ENCODE assay signal across 30 cellular contexts in the genomic region with DNA sequence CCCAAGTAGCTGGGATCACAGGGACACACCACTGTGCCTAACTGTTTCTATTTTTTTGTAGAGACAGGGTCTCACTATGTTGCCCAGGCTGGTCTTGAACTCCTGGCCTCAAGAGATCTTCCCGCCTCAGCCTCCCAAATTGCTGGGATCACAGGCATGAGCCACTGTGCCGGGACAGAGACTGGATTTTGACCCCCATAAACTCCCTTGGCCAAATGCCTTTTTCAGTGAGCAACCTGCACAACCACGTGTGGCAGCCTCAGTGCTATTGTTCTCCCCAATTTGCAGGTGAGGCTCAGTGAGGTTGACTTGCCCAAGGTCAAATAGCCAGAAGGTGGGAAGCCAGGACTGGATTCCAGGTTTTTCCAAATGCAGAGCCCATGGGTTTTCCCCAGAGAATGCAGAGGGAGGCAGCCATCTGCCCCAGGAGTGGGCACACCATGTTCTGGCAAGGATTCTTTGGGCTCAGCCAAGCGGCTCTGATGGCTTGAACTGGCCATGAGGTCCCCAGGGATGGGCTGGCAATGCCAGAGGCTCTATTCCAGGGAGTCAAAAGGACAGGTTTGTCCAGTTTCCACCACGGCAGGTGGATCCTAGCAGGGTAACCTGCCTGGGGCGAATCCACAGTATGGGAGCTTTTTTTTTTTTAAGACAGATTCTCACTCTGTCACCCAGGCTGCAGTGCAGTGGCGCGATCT. TPM values are rescaled to one million over a fixed set of nuclear protein-coding genes. Genes with fewer than 3 reads are reported as not detected.
A peak's percentile ranks its signal among the peaks of the same experiment; 100 is the strongest.
DNase-seq lines count a peak whose midpoint lies in the region; ATAC-seq, FAIRE-seq and TF ChIP-seq lines count a peak whose summit lies in the region.
"Had no signal": no experiment of that assay in that cellular context is flagged by ENCODE, and none has a peak within 500 bp of the region (broad histone marks: within the 10 kb centered on the region; RNA-seq: fewer than 3 reads in every experiment).

No MANE protein-coding gene starts in this region.

- no peaks in the 10 kb centered on the region for H3K79me2 ChIP-seq in PC-9 (ENCODE audit: low read depth)
- no peaks in the 10 kb centered on the region for H3K79me2 ChIP-seq in HepG2 (ENCODE audit: insufficient read depth, low read length)

- H3K4me2 ChIP-seq in PC-9 (peak overlapping the region; percentile 71), HepG2 (ENCODE audit: low read depth, low read length) (peak overlapping the region; percentile 65)
- H3K4me2 ChIP-seq: BLaER1 had no signal

- H3K9me3 ChIP-seq in PC-9 (ENCODE audit: insufficient read depth, low read depth), result no peaks in the 10 kb centered on the region
- H3K9me3 ChIP-seq in HepG2 (ENCODE audit: low read length), result no peaks in the 10 kb centered on the region
- H3K9me3 ChIP-seq in SJCRH30 (replicated peaks), result no peaks in the 10 kb centered on the region
- H3K9me3 ChIP-seq: BLaER1, esophagus squamous epithelium, left lung, vagina had no signal

- TF ChIP-seq CTCF in LNCaP clone FGC (IDR thresholded peaks at IDR 0.05; ENCODE audit: control insufficient read depth, extremely low read depth, insufficient read depth) (no peak), PC-9 (conservative IDR thresholded peaks at IDR 0.05) (no peak), HepG2 (CRISPR knock-in tag; IDR thresholded peaks at IDR 0.05) (no peak)

- H3K4me3 ChIP-seq in LNCaP clone FGC (ENCODE audit: low read depth, low read length) (no peak overlapping the region), PC-9 (peak overlapping the region; percentile 20; the same call in 1 of the 2 replicates), HepG2 (replicated peaks in 1 of 3; ENCODE audit: insufficient read depth in 1 of 3, low read depth in 2 of 3, low read length in 3 of 3) (peak overlapping the region in 1 of 3 experiments; percentile 34; a peak in 2 of 6 replicates), SJCRH30 (no peak overlapping the region)
- H3K4me3 ChIP-seq: BLaER1, esophagus squamous epithelium, vagina had no signal

- no peak for FAIRE-seq in HepG2 (lab: Jason Lieb, UNC)
- FAIRE-seq: A204.1, GM18507 had no signal

- POLR2A ChIA-PET in PC-9 (lab: Charles Lee; ENCODE audit: unreplicated experiment), result interaction anchor here (0.6 kb wide), 1 partner anchor 28 kb away, joined by 5 read pairs; no protein-coding TSS in a partner anchor
- POLR2A ChIA-PET in HepG2 (lab: Yijun Ruan, JAX), result interaction anchor here (1.5 to 1.6 kb wide), 3 partner anchors 14 to 34 kb away, joined by 3 to 5 read pairs (median 3); a partner anchor contains a TSS
- POLR2A ChIA-PET in activated CD4-positive, alpha-beta T cell treated with anti-CD3 and anti-CD28 coated beads, Interleukin-2, amount 10 ng/mL, durations not matched to agents 7 days and 5 days (lab: Charles Lee), result no interaction called here

- no peaks in the 10 kb centered on the region for H3K9me3 Mint-ChIP-seq in activated CD4-positive, alpha-beta T cell treated with anti-CD3 and anti-CD28 coated beads, Interleukin-2, amount 10 ng/mL, durations not matched to agents 7 days and 5 days
- H3K9me3 Mint-ChIP-seq: activated CD4-positive, alpha-beta memory T cell treated with anti-CD3 and anti-CD28 coated beads for 36 hours had no signal

- TF ChIP-seq POLR2A in HepG2 (IDR thresholded peaks at IDR 0.05; ENCODE audit: insufficient read depth in 1 of 2, low read depth in 2 of 2, low read length in 2 of 2), result no peak

- WGBS in HepG2 (ENCODE audit: low lambda C conversion rate), result 14% methylated on average over 6 of the region's 8 CpGs

- CTCF ChIA-PET in PC-9 (lab: Charles Lee), result no interaction called here
- CTCF ChIA-PET in HepG2 (lab: Yijun Ruan, JAX; ENCODE audit: low intra/inter-chr PET ratio, low total read pairs), result no interaction called here
- CTCF ChIA-PET in activated CD4-positive, alpha-beta T cell treated with anti-CD3 and anti-CD28 coated beads, Interleukin-2, amount 10 ng/mL, durations not matched to agents 7 days and 5 days (lab: Charles Lee), result interaction anchor here (0.6 to 2.2 kb wide), 3 partner anchors 10 to 1322 kb away, joined by 3 to 18 read pairs (median 4); a partner anchor contains a TSS

- H3F3A ChIP-seq in PC-9 (ENCODE audit: insufficient read depth, low read depth), result peaks cover 46% of the 10 kb centered on the region

- ATAC-seq in HepG2, result no peak
- ATAC-seq: left lung had no signal

- DNase-seq in NCI-H1417 (lab: John Stamatoyannopoulos, UW) (peak in 2 of 3 experiments; percentile 26 to 75), NCI-H1417 treated with DMSO at 0.1 percent for 48 hours (lab: John Stamatoyannopoulos, UW) (no peak), LNCaP clone FGC (ENCODE audit: low read depth) (peak; percentile 91), PC-9 (peak; percentile 93 to 97), HepG2 (ENCODE audit: low spot score) (no peak), SJCRH30 (no peak), NCI-H1105 (lab: John Stamatoyannopoulos, UW) (no peak)
- DNase-seq in activated CD4-positive, alpha-beta T cell treated with anti-CD3 and anti-CD28 coated beads, Interleukin-2, amount 10 ng/mL, durations not matched to agents 7 days and 5 days, result no peak
- DNase-seq: activated CD4-positive, alpha-beta memory T cell treated with anti-CD3 and anti-CD28 coated beads for 36 hours; activated T-cell treated with anti-CD3 and anti-CD28 coated beads for 4 hours; amniotic stem cell; DND-41; effector CD4-positive, alpha-beta T cell; esophagus squamous epithelium; left lung; NCI-H1436 treated with DMSO at 0.1 percent for 48 hours; SHP77 treated with DMSO at 0.1 percent for 48 hours; stimulated activated CD4-positive, alpha-beta T cell treated with anti-CD3 and anti-CD28 coated beads, Interleukin-4, amount 100 ng/mL, for 24 hours had no signal

- no peak overlapping the region for H3K9ac ChIP-seq in HepG2 (ENCODE audit: insufficient read depth, low read depth, low read length)
- H3K9ac ChIP-seq: BLaER1 had no signal

- H3K27ac ChIP-seq in PC-9 (peak overlapping the region; percentile 70), HepG2 (ENCODE audit: extremely low read length, insufficient read depth, low read length) (no peak overlapping the region), SJCRH30 (no peak overlapping the region)
- H3K27ac ChIP-seq: BLaER1, esophagus squamous epithelium, vagina had no signal

- no peak overlapping the region for H3K4me3 Mint-ChIP-seq in activated CD4-positive, alpha-beta T cell treated with anti-CD3 and anti-CD28 coated beads, Interleukin-2, amount 10 ng/mL, durations not matched to agents 7 days and 5 days
- H3K4me3 Mint-ChIP-seq: activated CD4-positive, alpha-beta memory T cell treated with anti-CD3 and anti-CD28 coated beads for 36 hours had no signal

- peaks cover 2% of the 10 kb centered on the region for H3K36me3 Mint-ChIP-seq in activated CD4-positive, alpha-beta T cell treated with anti-CD3 and anti-CD28 coated beads, Interleukin-2, amount 10 ng/mL, durations not matched to agents 7 days and 5 days (ENCODE audit: low read depth)
- H3K36me3 Mint-ChIP-seq: activated CD4-positive, alpha-beta memory T cell treated with anti-CD3 and anti-CD28 coated beads for 36 hours had no signal

- TF ChIP-seq EP300 in HepG2 (IDR thresholded peaks at IDR 0.05; ENCODE audit: low read depth in 2 of 2, low read length in 2 of 2), result no peak
- no peak for TF ChIP-seq EP300 in HepG2 (CRISPR knock-in tag; IDR thresholded peaks at IDR 0.05; ENCODE audit: borderline replicate concordance)

- no peaks in the 10 kb centered on the region for H3K27me3 ChIP-seq in PC-9 (ENCODE audit: insufficient read depth, low read depth)
- H3K27me3 ChIP-seq in HepG2 (ENCODE audit: control insufficient read depth in 1 of 2, insufficient read depth in 2 of 2, low read length in 2 of 2), result peaks cover 2 to 14% of the 10 kb centered on the region in 2 experiments; a peak in 4 of 5 replicates
- H3K27me3 ChIP-seq in SJCRH30, result no peaks in the 10 kb centered on the region
- H3K27me3 ChIP-seq: BLaER1, left lung, vagina had no signal

- no peaks in the 10 kb centered on the region for H3K9me2 ChIP-seq in PC-9 (ENCODE audit: insufficient read depth)

- in situ Hi-C loops in HepG2 (cut with HindIII; ENCODE audit: extremely low pct_ligation_motif_present, low pct_unique_long_range_greater_than_20kb), result no loop called here

- no peaks in the 10 kb centered on the region for H3K36me3 ChIP-seq in PC-9 (ENCODE audit: low read depth)
- H3K36me3 ChIP-seq in HepG2 (replicated peaks in 1 of 2; ENCODE audit: control insufficient read depth in 1 of 2, insufficient read depth in 2 of 2, low read length in 2 of 2), result no peaks in the 10 kb centered on the region
- no peaks in the 10 kb centered on the region for H3K36me3 ChIP-seq in SJCRH30
- H3K36me3 ChIP-seq: BLaER1, esophagus squamous epithelium, vagina had no signal

- no TSS peak for BruUV-seq in PC-9 (replicated peaks; lab: Mats Ljungman, UMichigan)
- BruUV-seq in HepG2 (replicated peaks; lab: Mats Ljungman, UMichigan), result no TSS peak

- no peaks in the 10 kb centered on the region for H4K20me1 ChIP-seq in PC-9 (ENCODE audit: insufficient read depth)
- no peaks in the 10 kb centered on the region for H4K20me1 ChIP-seq in HepG2 (ENCODE audit: insufficient read depth, low read length)
- H4K20me1 ChIP-seq: BLaER1 had no signal

- H3K4me1 Mint-ChIP-seq in activated CD4-positive, alpha-beta T cell treated with anti-CD3 and anti-CD28 coated beads, Interleukin-2, amount 10 ng/mL, durations not matched to agents 7 days and 5 days, result peaks cover 24% of the 10 kb centered on the region

- H3K4me1 ChIP-seq in PC-9 (replicated peaks; ENCODE audit: insufficient read depth), result peaks cover 41% of the 10 kb centered on the region
- peaks cover 55% of the 10 kb centered on the region for H3K4me1 ChIP-seq in HepG2 (ENCODE audit: insufficient read depth, low read length)
- H3K4me1 ChIP-seq in SJCRH30, result no peaks in the 10 kb centered on the region
- H3K4me1 ChIP-seq: vagina had no signal

- TF ChIP-seq RAD21 in HepG2 (CRISPR knock-in tag; IDR thresholded peaks at IDR 0.05), result no peak

- H3K27ac Mint-ChIP-seq in activated CD4-positive, alpha-beta T cell treated with anti-CD3 and anti-CD28 coated beads, Interleukin-2, amount 10 ng/mL, durations not matched to agents 7 days and 5 days, result no peak overlapping the region
- H3K27ac Mint-ChIP-seq: activated CD4-positive, alpha-beta memory T cell treated with anti-CD3 and anti-CD28 coated beads for 36 hours had no signal

- H2AFZ ChIP-seq in PC-9 (0 out of 2 replicates have a peak overlapping the region, but pooled peaks have one; percentile 54), HepG2 (ENCODE audit: low read length) (no peak overlapping the region)

- intact Hi-C loops in PC-9 (cut with micrococcal nuclease; ENCODE audit: unreplicated experiment) (loop anchor here (1.0 to 2.0 kb wide), 2 partner anchors 13 to 22 kb away; a partner anchor contains a TSS), HepG2 (cut with micrococcal nuclease; ENCODE audit: unreplicated experiment) (no loop called here)

- H3K27me3 Mint-ChIP-seq in activated CD4-positive, alpha-beta T cell treated with anti-CD3 and anti-CD28 coated beads, Interleukin-2, amount 10 ng/mL, durations not matched to agents 7 days and 5 days, result no peaks in the 10 kb centered on the region
- H3K27me3 Mint-ChIP-seq: activated CD4-positive, alpha-beta memory T cell treated with anti-CD3 and anti-CD28 coated beads for 36 hours had no signal

RNA-seq across cellular contexts. Expression of a gene that starts 1.8 kb away (rescaled TPM):
- total RNA-seq in PC-9 (2021) (not detected in 2 replicates), HepG2 (2016; rRNA removed; fragmentation: Illumina TruSeq; extraction: Trizol) (0.13 TPM in 1 of 2 replicates, not detected in the other)
- not detected in 2 replicates for total RNA-seq in HepG2 (2016; cell fraction: cytosol; rRNA removed; fragmentation: Illumina TruSeq; extraction: Trizol; ENCODE audit: low read depth)
- total RNA-seq in HepG2 (2016; cell fraction: insoluble cytoplasmic fraction; rRNA removed; fragmentation: Illumina TruSeq; extraction: Trizol), result not detected in 2 replicates
- total RNA-seq in HepG2 (2016; cell fraction: membrane; rRNA removed; fragmentation: Illumina TruSeq; extraction: Trizol), result 0.17 TPM in 1 of 2 replicates, not detected in the other
- not detected in 2 replicates for total RNA-seq in HepG2 (2016; cell fraction: nucleus; rRNA removed; fragmentation: Illumina TruSeq; extraction: Trizol)
- polyA plus RNA-seq in HepG2 (2011; rRNA removed), result 0.29 and 0.54 TPM in 2 replicates
- polyA plus RNA-seq in HepG2 (2011; cell fraction: cytosol; rRNA removed), result 0.26 and 0.31 TPM in 2 replicates
- polyA plus RNA-seq in HepG2 (2011; cell fraction: nucleus; rRNA removed), result 0.50 and 0.71 TPM in 2 replicates
- polyA plus RNA-seq in HepG2 (2012), result 0.16 and 0.35 TPM in 2 replicates
- polyA plus RNA-seq in HepG2 (2016; cell fraction: cytosol; fragmentation: Illumina TruSeq; extraction: Trizol; ENCODE audit: low read depth), result not detected in 2 replicates
- polyA plus RNA-seq in HepG2 (2016; cell fraction: insoluble cytoplasmic fraction; fragmentation: Illumina TruSeq; extraction: Trizol; ENCODE audit: low read depth), result not detected in 2 replicates
- polyA plus RNA-seq in HepG2 (2016; cell fraction: membrane; fragmentation: Illumina TruSeq; extraction: Trizol; ENCODE audit: low read depth), result not detected in 2 replicates
- polyA plus RNA-seq in HepG2 (2016; cell fraction: nucleus; fragmentation: Illumina TruSeq; extraction: Trizol; ENCODE audit: insufficient read depth, low read depth), result not detected in 2 replicates
- polyA minus RNA-seq in HepG2 (2011; rRNA and poly(A)+ RNA removed; ENCODE audit: low replicate concordance), result 0.76 TPM in 1 of 2 replicates, not detected in the other
- not detected in 2 replicates for polyA minus RNA-seq in HepG2 (2011; cell fraction: cytosol; rRNA and poly(A)+ RNA removed)
- polyA minus RNA-seq in HepG2 (2011; cell fraction: nucleus; rRNA and poly(A)+ RNA removed), result not detected in 2 replicates
- total RNA-seq in SJCRH30 (2014; rRNA removed; shearing (Covaris generic)), result not detected in 2 replicates
- not detected for total RNA-seq in activated CD4-positive, alpha-beta T cell treated with anti-CD3 and anti-CD28 coated beads, Interleukin-2, amount 10 ng/mL, durations not matched to agents 7 days and 5 days
- total RNA-seq: activated CD4-positive, alpha-beta memory T cell treated with anti-CD3 and anti-CD28 coated beads for 36 hours; cardiac septum; esophagus squamous epithelium; H4; HT-29; LHCN-M2; NCI-H460; OCI-LY7; subcutaneous adipose tissue; T-helper 1 cell treated with Interleukin-12 subunit alpha and Interleukin-12 subunit beta and Interleukin-4 antibody, amounts not matched to agents 30 ng/mL and 1 ng/mL, for 36 hours; vagina had no signal

RNA-seq across cellular contexts. Expression of a gene that starts 10.4 kb away (rescaled TPM):
- 2.4 and 2.5 TPM in 2 replicates for total RNA-seq in PC-9 (2021)
- 0.11 TPM in 1 of 2 replicates, not detected in the other for total RNA-seq in HepG2 (2016; rRNA removed; fragmentation: Illumina TruSeq; extraction: Trizol)
- not detected in 2 replicates for total RNA-seq in HepG2 (2016; cell fraction: cytosol; rRNA removed; fragmentation: Illumina TruSeq; extraction: Trizol; ENCODE audit: low read depth)
- 0.15 TPM in 1 of 2 replicates, not detected in the other for total RNA-seq in HepG2 (2016; cell fraction: insoluble cytoplasmic fraction; rRNA removed; fragmentation: Illumina TruSeq; extraction: Trizol)
- not detected in 2 replicates for total RNA-seq in HepG2 (2016; cell fraction: membrane; rRNA removed; fragmentation: Illumina TruSeq; extraction: Trizol)
- 0.09 TPM in 1 of 2 replicates, not detected in the other for total RNA-seq in HepG2 (2016; cell fraction: nucleus; rRNA removed; fragmentation: Illumina TruSeq; extraction: Trizol)
- polyA plus RNA-seq in HepG2 (2011; rRNA removed), result 0.03 TPM in 2 replicates
- 0.01 and 0.03 TPM in 2 replicates for polyA plus RNA-seq in HepG2 (2011; cell fraction: cytosol; rRNA removed)
- polyA plus RNA-seq in HepG2 (2011; cell fraction: nucleus; rRNA removed), result 0.07 and 0.11 TPM in 2 replicates
- polyA plus RNA-seq in HepG2 (2012), result 0.13 and 0.17 TPM in 2 replicates
- polyA plus RNA-seq in HepG2 (2016; cell fraction: cytosol; fragmentation: Illumina TruSeq; extraction: Trizol; ENCODE audit: low read depth), result not detected in 2 replicates
- polyA plus RNA-seq in HepG2 (2016; cell fraction: insoluble cytoplasmic fraction; fragmentation: Illumina TruSeq; extraction: Trizol; ENCODE audit: low read depth), result 0.08 and 0.14 TPM in 2 replicates
- polyA plus RNA-seq in HepG2 (2016; cell fraction: membrane; fragmentation: Illumina TruSeq; extraction: Trizol; ENCODE audit: low read depth), result not detected in 2 replicates
- 0.23 and 0.61 TPM in 2 replicates for polyA plus RNA-seq in HepG2 (2016; cell fraction: nucleus; fragmentation: Illumina TruSeq; extraction: Trizol; ENCODE audit: insufficient read depth, low read depth)
- 0.04 TPM in 1 of 2 replicates, not detected in the other for polyA minus RNA-seq in HepG2 (2011; rRNA and poly(A)+ RNA removed; ENCODE audit: low replicate concordance)
- polyA minus RNA-seq in HepG2 (2011; cell fraction: cytosol; rRNA and poly(A)+ RNA removed), result not detected in 2 replicates
- polyA minus RNA-seq in HepG2 (2011; cell fraction: nucleus; rRNA and poly(A)+ RNA removed), result not detected in 2 replicates
- not detected in 2 replicates for total RNA-seq in SJCRH30 (2014; rRNA removed; shearing (Covaris generic))
- 10 to 100 TPM; 16.7 to 21.4 TPM for total RNA-seq in activated CD4-positive, alpha-beta T cell treated with anti-CD3 and anti-CD28 coated beads, Interleukin-2, amount 10 ng/mL, durations not matched to agents 7 days and 5 days
- total RNA-seq: H4, HT-29, LHCN-M2 had no signal

RNA-seq across cellular contexts. Expression of a gene that starts 13.0 kb away (rescaled TPM):
- total RNA-seq in PC-9 (2021) (59.1 and 70.3 TPM in 2 replicates), HepG2 (2016; rRNA removed; fragmentation: Illumina TruSeq; extraction: Trizol) (19.9 and 23.4 TPM in 2 replicates)
- total RNA-seq in HepG2 (2016; cell fraction: cytosol; rRNA removed; fragmentation: Illumina TruSeq; extraction: Trizol; ENCODE audit: low read depth), result 16.4 and 17.6 TPM in 2 replicates
- total RNA-seq in HepG2 (2016; cell fraction: insoluble cytoplasmic fraction; rRNA removed; fragmentation: Illumina TruSeq; extraction: Trizol), result 16.8 and 28.9 TPM in 2 replicates
- 25.5 and 34.7 TPM in 2 replicates for total RNA-seq in HepG2 (2016; cell fraction: membrane; rRNA removed; fragmentation: Illumina TruSeq; extraction: Trizol)
- total RNA-seq in HepG2 (2016; cell fraction: nucleus; rRNA removed; fragmentation: Illumina TruSeq; extraction: Trizol), result 24.0 and 25.3 TPM in 2 replicates
- polyA plus RNA-seq in HepG2 (2011; rRNA removed), result 46.8 and 50.0 TPM in 2 replicates
- 29.8 and 31.5 TPM in 2 replicates for polyA plus RNA-seq in HepG2 (2011; cell fraction: cytosol; rRNA removed)
- 100 and 142 TPM in 2 replicates for polyA plus RNA-seq in HepG2 (2011; cell fraction: nucleus; rRNA removed)
- polyA plus RNA-seq in HepG2 (2012), result 24.9 and 33.5 TPM in 2 replicates
- 28.0 and 32.1 TPM in 2 replicates for polyA plus RNA-seq in HepG2 (2016; cell fraction: cytosol; fragmentation: Illumina TruSeq; extraction: Trizol; ENCODE audit: low read depth)
- polyA plus RNA-seq in HepG2 (2016; cell fraction: insoluble cytoplasmic fraction; fragmentation: Illumina TruSeq; extraction: Trizol; ENCODE audit: low read depth), result 28.8 and 31.3 TPM in 2 replicates
- polyA plus RNA-seq in HepG2 (2016; cell fraction: membrane; fragmentation: Illumina TruSeq; extraction: Trizol; ENCODE audit: low read depth), result 47.1 and 49.1 TPM in 2 replicates
- 79.1 and 84.7 TPM in 2 replicates for polyA plus RNA-seq in HepG2 (2016; cell fraction: nucleus; fragmentation: Illumina TruSeq; extraction: Trizol; ENCODE audit: insufficient read depth, low read depth)
- polyA minus RNA-seq in HepG2 (2011; rRNA and poly(A)+ RNA removed; ENCODE audit: low replicate concordance), result 60.6 and 68.2 TPM in 2 replicates
- 5.8 and 16.4 TPM in 2 replicates for polyA minus RNA-seq in HepG2 (2011; cell fraction: cytosol; rRNA and poly(A)+ RNA removed)
- 14.5 and 15.5 TPM in 2 replicates for polyA minus RNA-seq in HepG2 (2011; cell fraction: nucleus; rRNA and poly(A)+ RNA removed)
- total RNA-seq in SJCRH30 (2014; rRNA removed; shearing (Covaris generic)), result 7.3 and 10.2 TPM in 2 replicates
- total RNA-seq in activated CD4-positive, alpha-beta T cell treated with anti-CD3 and anti-CD28 coated beads, Interleukin-2, amount 10 ng/mL, durations not matched to agents 7 days and 5 days, result 10 to 100 TPM; 53.4 to 58.4 TPM

RNA-seq across cellular contexts. Expression of a gene that starts 32.7 kb away (rescaled TPM):
- total RNA-seq in PC-9 (2021) (not detected in 2 replicates), HepG2 (2016; rRNA removed; fragmentation: Illumina TruSeq; extraction: Trizol) (not detected in 2 replicates)
- total RNA-seq in HepG2 (2016; cell fraction: cytosol; rRNA removed; fragmentation: Illumina TruSeq; extraction: Trizol; ENCODE audit: low read depth), result not detected in 2 replicates
- not detected in 2 replicates for total RNA-seq in HepG2 (2016; cell fraction: insoluble cytoplasmic fraction; rRNA removed; fragmentation: Illumina TruSeq; extraction: Trizol)
- not detected in 2 replicates for total RNA-seq in HepG2 (2016; cell fraction: membrane; rRNA removed; fragmentation: Illumina TruSeq; extraction: Trizol)
- total RNA-seq in HepG2 (2016; cell fraction: nucleus; rRNA removed; fragmentation: Illumina TruSeq; extraction: Trizol), result not detected in 2 replicates
- 0.05 and 0.08 TPM in 2 replicates for polyA plus RNA-seq in HepG2 (2011; rRNA removed)
- polyA plus RNA-seq in HepG2 (2011; cell fraction: cytosol; rRNA removed), result not detected in 2 replicates
- 0.35 and 0.36 TPM in 2 replicates for polyA plus RNA-seq in HepG2 (2011; cell fraction: nucleus; rRNA removed)
- polyA plus RNA-seq in HepG2 (2012), result 0.15 TPM in 1 of 2 replicates, not detected in the other
- polyA plus RNA-seq in HepG2 (2016; cell fraction: cytosol; fragmentation: Illumina TruSeq; extraction: Trizol; ENCODE audit: low read depth), result 0.16 TPM in 1 of 2 replicates, not detected in the other
- polyA plus RNA-seq in HepG2 (2016; cell fraction: insoluble cytoplasmic fraction; fragmentation: Illumina TruSeq; extraction: Trizol; ENCODE audit: low read depth), result not detected in 2 replicates
- polyA plus RNA-seq in HepG2 (2016; cell fraction: membrane; fragmentation: Illumina TruSeq; extraction: Trizol; ENCODE audit: low read depth), result not detected in 2 replicates
- polyA plus RNA-seq in HepG2 (2016; cell fraction: nucleus; fragmentation: Illumina TruSeq; extraction: Trizol; ENCODE audit: insufficient read depth, low read depth), result 0.51 TPM in 1 of 2 replicates, not detected in the other
- polyA minus RNA-seq in HepG2 (2011; rRNA and poly(A)+ RNA removed; ENCODE audit: low replicate concordance), result 0.14 TPM in 1 of 2 replicates, not detected in the other
- polyA minus RNA-seq in HepG2 (2011; cell fraction: cytosol; rRNA and poly(A)+ RNA removed), result not detected in 2 replicates
- polyA minus RNA-seq in HepG2 (2011; cell fraction: nucleus; rRNA and poly(A)+ RNA removed), result 0.37 TPM in 1 of 2 replicates, not detected in the other
- not detected in 2 replicates for total RNA-seq in SJCRH30 (2014; rRNA removed; shearing (Covaris generic))
- under 1 TPM in 1 of 2 experiments, not detected in 1; 0.25 TPM for total RNA-seq in activated CD4-positive, alpha-beta T cell treated with anti-CD3 and anti-CD28 coated beads, Interleukin-2, amount 10 ng/mL, durations not matched to agents 7 days and 5 days
- total RNA-seq: activated CD4-positive, alpha-beta memory T cell treated with anti-CD3 and anti-CD28 coated beads for 36 hours; cardiac septum; esophagus squamous epithelium; H4; HT-29; left lung; LHCN-M2; NCI-H460; subcutaneous adipose tissue; vagina had no signal

RNA-seq across cellular contexts. Expression of a gene that starts 33.9 kb away (rescaled TPM):
- 17.3 and 21.3 TPM in 2 replicates for total RNA-seq in PC-9 (2021)
- 18.0 and 23.9 TPM in 2 replicates for total RNA-seq in HepG2 (2016; rRNA removed; fragmentation: Illumina TruSeq; extraction: Trizol)
- 7.4 and 7.5 TPM in 2 replicates for total RNA-seq in HepG2 (2016; cell fraction: cytosol; rRNA removed; fragmentation: Illumina TruSeq; extraction: Trizol; ENCODE audit: low read depth)
- 18.2 and 22.3 TPM in 2 replicates for total RNA-seq in HepG2 (2016; cell fraction: insoluble cytoplasmic fraction; rRNA removed; fragmentation: Illumina TruSeq; extraction: Trizol)
- total RNA-seq in HepG2 (2016; cell fraction: membrane; rRNA removed; fragmentation: Illumina TruSeq; extraction: Trizol), result 9.6 and 12.0 TPM in 2 replicates
- 6.4 and 6.7 TPM in 2 replicates for total RNA-seq in HepG2 (2016; cell fraction: nucleus; rRNA removed; fragmentation: Illumina TruSeq; extraction: Trizol)
- 20.7 and 25.6 TPM in 2 replicates for polyA plus RNA-seq in HepG2 (2011; rRNA removed)
- polyA plus RNA-seq in HepG2 (2011; cell fraction: cytosol; rRNA removed), result 6.7 and 11.7 TPM in 2 replicates
- 8.3 and 9.2 TPM in 2 replicates for polyA plus RNA-seq in HepG2 (2011; cell fraction: nucleus; rRNA removed)
- polyA plus RNA-seq in HepG2 (2012), result 5.3 and 10.3 TPM in 2 replicates
- polyA plus RNA-seq in HepG2 (2016; cell fraction: cytosol; fragmentation: Illumina TruSeq; extraction: Trizol; ENCODE audit: low read depth), result 17.0 and 17.7 TPM in 2 replicates
- polyA plus RNA-seq in HepG2 (2016; cell fraction: insoluble cytoplasmic fraction; fragmentation: Illumina TruSeq; extraction: Trizol; ENCODE audit: low read depth), result 33.9 and 41.5 TPM in 2 replicates
- polyA plus RNA-seq in HepG2 (2016; cell fraction: membrane; fragmentation: Illumina TruSeq; extraction: Trizol; ENCODE audit: low read depth), result 18.7 and 22.5 TPM in 2 replicates
- polyA plus RNA-seq in HepG2 (2016; cell fraction: nucleus; fragmentation: Illumina TruSeq; extraction: Trizol; ENCODE audit: insufficient read depth, low read depth), result 19.8 and 24.6 TPM in 2 replicates
- polyA minus RNA-seq in HepG2 (2011; rRNA and poly(A)+ RNA removed; ENCODE audit: low replicate concordance), result 1.6 and 2.1 TPM in 2 replicates
- 3.0 and 3.5 TPM in 2 replicates for polyA minus RNA-seq in HepG2 (2011; cell fraction: cytosol; rRNA and poly(A)+ RNA removed)
- polyA minus RNA-seq in HepG2 (2011; cell fraction: nucleus; rRNA and poly(A)+ RNA removed), result 2.4 and 4.7 TPM in 2 replicates
- not detected in 2 replicates for total RNA-seq in SJCRH30 (2014; rRNA removed; shearing (Covaris generic))
- total RNA-seq in activated CD4-positive, alpha-beta T cell treated with anti-CD3 and anti-CD28 coated beads, Interleukin-2, amount 10 ng/mL, durations not matched to agents 7 days and 5 days, result not detected
- total RNA-seq: activated CD4-positive, alpha-beta memory T cell treated with anti-CD3 and anti-CD28 coated beads for 36 hours; OCI-LY7; T-helper 1 cell treated with Interleukin-12 subunit alpha and Interleukin-12 subunit beta and Interleukin-4 antibody, amounts not matched to agents 30 ng/mL and 1 ng/mL, for 36 hours had no signal

Comparison
In these comparisons a context has a peak if more than half of its experiments do, and no peak if none do; other contexts are left out.
1. DNase-seq: peak in NCI-H1417 (2 of 3), LNCaP clone FGC (single experiment) and PC-9 (2 of 2); none in NCI-H1417 treated with DMSO at 0.1 percent for 48 hours (single experiment), HepG2 (single experiment), SJCRH30 (0 of 2), NCI-H1105 (single experiment) and activated CD4-positive, alpha-beta T cell treated with anti-CD3 and anti-CD28 coated beads, Interleukin-2, amount 10 ng/mL, durations not matched to agents 7 days and 5 days (single experiment).